ENCODE assay signal across 9 cellular contexts in the genomic region with DNA sequence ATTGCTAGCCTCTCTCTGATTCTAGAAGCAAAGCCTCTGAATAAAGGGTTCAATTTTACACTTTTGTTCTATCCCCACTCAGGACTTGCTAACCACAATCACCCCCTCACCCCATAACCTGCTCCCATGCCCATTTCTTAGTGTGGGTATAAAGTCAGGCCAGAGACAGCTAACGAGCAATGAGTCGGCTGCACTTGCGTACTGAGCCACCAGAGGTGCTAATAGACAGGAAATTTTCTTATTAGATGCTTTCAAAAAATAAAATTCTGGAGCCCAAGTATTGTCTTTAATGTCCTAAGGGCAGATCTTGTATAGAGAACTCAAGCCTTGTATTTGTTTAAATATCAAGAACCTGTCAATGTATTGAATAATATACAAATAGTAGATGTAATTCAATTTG.
DNase-seq lines count a peak whose midpoint lies in the region; ATAC-seq and TF ChIP-seq lines count a peak whose summit lies in the region.
"Had no signal": no experiment of that assay in that cellular context is flagged by ENCODE, and none has a peak within 500 bp of the region (broad histone marks: within the 10 kb centered on the region; RNA-seq: fewer than 3 reads in every experiment).

No MANE protein-coding gene starts in this region.

- TF ChIP-seq CTCF in DND-41 (IDR thresholded peaks at IDR 0.05; ENCODE audit: borderline replicate concordance, extremely low read depth, low read length, poor library complexity, severe bottlenecking) (peak; percentile 54), GM20000 (IDR thresholded peaks at IDR 0.05; ENCODE audit: extremely low read depth, missing control alignments) (no peak), foreskin fibroblast (IDR thresholded peaks at IDR 0.05; ENCODE audit: low read depth, low read length) (peak; percentile 35), upper lobe of left lung (IDR thresholded peaks at IDR 0.05) (no peak), stomach (IDR thresholded peaks at IDR 0.05) (no peak)

- no peak overlapping the region for H3K4me2 ChIP-seq in DND-41 (ENCODE audit: insufficient read depth, low read length)

- H3K79me2 ChIP-seq in DND-41 (ENCODE audit: insufficient read depth, low read length): no peaks in the 10 kb centered on the region

- TF ChIP-seq EP300 in upper lobe of left lung (IDR thresholded peaks at IDR 0.05) (no peak), stomach (IDR thresholded peaks at IDR 0.05) (no peak)

- intact Hi-C loops in stomach (cut with DNase I; ENCODE audit: low total_unique reads): no loop called here

- TF ChIP-seq POLR2A in upper lobe of left lung (IDR thresholded peaks at IDR 0.05): no peak
- TF ChIP-seq POLR2A in stomach (IDR thresholded peaks at IDR 0.05): no peak

- 81 to 82% methylated on average over 3 of the region's 3 CpGs for WGBS in upper lobe of left lung, 2 donors
- 75 to 80% (median 77%) methylated on average over 3 of the region's 3 CpGs for WGBS in stomach, 5 donors

- H3K27ac ChIP-seq in DND-41 (ENCODE audit: low read length): no peak overlapping the region
- H3K27ac ChIP-seq in upper lobe of left lung: no peak overlapping the region
- no peak overlapping the region for H3K27ac ChIP-seq in stomach

- H3K9me3 ChIP-seq in DND-41 (ENCODE audit: insufficient read depth, low read length, severe bottlenecking): no peaks in the 10 kb centered on the region
- no peaks in the 10 kb centered on the region for H3K9me3 ChIP-seq in upper lobe of left lung
- H3K9me3 ChIP-seq in stomach: no peaks in the 10 kb centered on the region

- no peaks in the 10 kb centered on the region for H3K27me3 ChIP-seq in DND-41 (ENCODE audit: insufficient read depth, low read length, poor library complexity)
- no peaks in the 10 kb centered on the region for H3K27me3 ChIP-seq in upper lobe of left lung
- no peaks in the 10 kb centered on the region for H3K27me3 ChIP-seq in stomach

- no peaks in the 10 kb centered on the region for H4K20me1 ChIP-seq in DND-41 (ENCODE audit: insufficient read depth, low read length)

- H3K36me3 ChIP-seq in DND-41 (ENCODE audit: insufficient read depth, low read length): no peaks in the 10 kb centered on the region
- no peaks in the 10 kb centered on the region for H3K36me3 ChIP-seq in upper lobe of left lung
- H3K36me3 ChIP-seq in stomach: no peaks in the 10 kb centered on the region

- H3K4me1 ChIP-seq in DND-41 (ENCODE audit: insufficient read depth, low read length): no peaks in the 10 kb centered on the region
- H3K4me1 ChIP-seq in upper lobe of left lung: no peaks in the 10 kb centered on the region
- H3K4me1 ChIP-seq in stomach: no peaks in the 10 kb centered on the region

- H2AFZ ChIP-seq in DND-41 (ENCODE audit: low read depth, low read length): no peak overlapping the region

- ATAC-seq in DND-41 (ENCODE audit: insufficient read depth, low read depth) (no peak), upper lobe of left lung (ENCODE audit: low FRiP score in 2 of 2) (no peak), GM21528 (IDR thresholded peaks at IDR 0.05; ENCODE audit: low FRiP score, unreplicated experiment) (no peak)
- ATAC-seq: activated T-cell treated with anti-CD3 and anti-CD28 coated beads, Interleukin-2, amount 50 U/mL, for 72 hours had no signal

- H3K9ac ChIP-seq in DND-41 (ENCODE audit: low read depth, low read length): no peak overlapping the region

- DNase-seq in DND-41: peak; percentile 4
- DNase-seq in GM20000 (ENCODE audit: low spot score): peak; percentile 2
- peak; percentile 9 for DNase-seq in LHCN-M2 (ENCODE audit: low read depth)
- DNase-seq in foreskin fibroblast: peak in 1 of 2 donors; percentile 4
- DNase-seq in upper lobe of left lung: no peak
- no peak for DNase-seq in SW 1271 (lab: John Stamatoyannopoulos, UW)
- DNase-seq in stomach: no peak
- DNase-seq: activated T-cell treated with anti-CD3 and anti-CD28 coated beads, Interleukin-2, amount 50 U/mL, for 72 hours had no signal

- H3K4me3 ChIP-seq in DND-41 (ENCODE audit: low read depth in 1 of 2, low read length in 2 of 2): no peak overlapping the region
- no peak overlapping the region for H3K4me3 ChIP-seq in foreskin fibroblast (ENCODE audit: low read depth in 1 of 2, low read length in 2 of 2)
- H3K4me3 ChIP-seq in upper lobe of left lung: no peak overlapping the region
- H3K4me3 ChIP-seq in stomach: no peak overlapping the region

Comparison
In these comparisons a context has a peak if more than half of its experiments do, and no peak if none do; other contexts are left out.
1. DNase-seq: peak in DND-41 (single experiment), GM20000 (single experiment) and LHCN-M2 (single experiment); none in upper lobe of left lung (0 of 2), SW 1271 (0 of 2) and stomach (single experiment).
2. CTCF ChIP-seq: peak in DND-41 (single experiment) and foreskin fibroblast (single experiment); none in GM20000 (single experiment), upper lobe of left lung (0 of 6) and stomach (0 of 7).